ENCODE assay signal across 9 cellular contexts in genomic region chr21:46182548-46183336, GRCh38. TPM values are rescaled to one million over a fixed set of nuclear protein-coding genes. Genes with fewer than 3 reads are reported as not detected.
A peak's percentile ranks its signal among the peaks of the same experiment; 100 is the strongest.
DNase-seq lines count a peak whose midpoint lies in the region; ATAC-seq, FAIRE-seq and TF ChIP-seq lines count a peak whose summit lies in the region.
"Had no signal": no experiment of that assay in that cellular context is flagged by ENCODE, and none has a peak within 500 bp of the region (broad histone marks: within the 10 kb centered on the region; RNA-seq: fewer than 3 reads in every experiment).

No MANE protein-coding gene starts in this region.

- H3K27ac ChIP-seq in CD8-positive, alpha-beta memory T cell (ENCODE audit: low read depth, low read length): peak overlapping the region; percentile 4
- H3K27ac ChIP-seq in H1 (ENCODE audit: low read depth, low read length) (no peak overlapping the region), tibial nerve (no peak overlapping the region)

- H3K4me1 ChIP-seq in CD8-positive, alpha-beta memory T cell (ENCODE audit: insufficient read depth, low read length): peaks cover 15% of the 10 kb centered on the region
- H3K4me1 ChIP-seq in H1 (replicated peaks in 1 of 4; ENCODE audit: control insufficient read depth in 3 of 4, insufficient read depth in 4 of 4, low read length in 3 of 4) (peaks cover under 1 to 20% (median 9%) of the 10 kb centered on the region in 4 experiments; a peak in 6 of 7 replicates), tibial nerve (peaks cover 0 to 3% (median 0%) of the 10 kb centered on the region in 4 donors)

- H2BK120ac ChIP-seq in H1 (replicated peaks; ENCODE audit: low read depth, low read length): no peak overlapping the region

- 92% methylated on average over 42 of the region's 44 CpGs; no CpG with 5 or more reads in 1 of the 2 experiments for WGBS in H1 (ENCODE audit: extremely low coverage in 1 of 2, insufficient coverage in 1 of 2, insufficient read length in 1 of 2, insufficient replicate concordance in 2 of 2, low coverage in 1 of 2, low lambda C conversion rate in 2 of 2, missing lambda C conversion rate in 1 of 2), 2 experiments
- 89 to 91% methylated on average over 33 to 41 of the region's 44 CpGs for WGBS in tibial nerve, 2 donors

- TF ChIP-seq POLR2A in H1 (IDR thresholded peaks at IDR 0.05; ENCODE audit: control extremely low read depth in 1 of 2, low read depth in 2 of 2, low read length in 2 of 2): no peak
- no peak for TF ChIP-seq POLR2A in tibial nerve (IDR thresholded peaks at IDR 0.05)

- TF ChIP-seq EP300 in H1 (IDR thresholded peaks at IDR 0.05; ENCODE audit: borderline replicate concordance in 1 of 2, low read depth in 2 of 2, low read length in 2 of 2) (no peak), tibial nerve (IDR thresholded peaks at IDR 0.05) (no peak)

- H3K9me3 Mint-ChIP-seq in CD8-positive, alpha-beta memory T cell: peaks cover 0 to under 1% (median 0%) of the 10 kb centered on the region in 5 donors
- H3K9me3 Mint-ChIP-seq in nephron progenitor cell: peaks cover 8% of the 10 kb centered on the region

- H2BK12ac ChIP-seq in H1 (ENCODE audit: low read depth, low read length): peak overlapping the region; percentile 63; the same call in 1 of the 2 replicates

- H3K4me3 Mint-ChIP-seq in CD8-positive, alpha-beta memory T cell: peak overlapping the region in 3 of 7 donors; percentile 28 to 70 (median 46)
- H3K4me3 Mint-ChIP-seq in nephron progenitor cell: peak overlapping the region; percentile 77

- peak overlapping the region; percentile 5 for H3K56ac ChIP-seq in H1 (replicated peaks; ENCODE audit: insufficient read length, low read depth, low read length)

- H3K4ac ChIP-seq in H1 (replicated peaks; ENCODE audit: insufficient read length, low read depth, low read length): no peak overlapping the region

- no peaks in the 10 kb centered on the region for H3K36me3 ChIP-seq in CD8-positive, alpha-beta memory T cell (ENCODE audit: insufficient read depth, low read length)
- H3K36me3 ChIP-seq in H1 (ENCODE audit: control insufficient read depth in 2 of 4, insufficient read depth in 4 of 4, low read length in 3 of 4): peaks cover 0 to 2% (median 0%) of the 10 kb centered on the region in 4 experiments; a peak in 2 of 8 replicates
- H3K36me3 ChIP-seq in tibial nerve: no peaks in the 10 kb centered on the region

- H3K36me3 Mint-ChIP-seq in CD8-positive, alpha-beta memory T cell: no peaks in the 10 kb centered on the region
- peaks cover 31% of the 10 kb centered on the region for H3K36me3 Mint-ChIP-seq in nephron progenitor cell (ENCODE audit: low read depth)

- peak overlapping the region; percentile 71; the same call in 1 of the 2 replicates for H2BK5ac ChIP-seq in H1 (ENCODE audit: low read depth, low read length)

- peak in 1 of 2 experiments; percentile 6; a peak in 1 of 4 replicates for TF ChIP-seq RAD21 in H1 (IDR thresholded peaks at IDR 0.05 in 1 of 2, conservative IDR thresholded peaks at IDR 0.05 in 1 of 2; ENCODE audit: low read depth in 2 of 2, low read length in 2 of 2)

- no peak overlapping the region for H4K5ac ChIP-seq in H1 (ENCODE audit: insufficient read length, low read depth, low read length)

- H2AFZ ChIP-seq in H1 (ENCODE audit: low read length): no peak overlapping the region

- no peak overlapping the region for H3K23ac ChIP-seq in H1 (ENCODE audit: insufficient read length)

- H3K23me2 ChIP-seq in H1 (ENCODE audit: low read depth, low read length): peaks cover 8% of the 10 kb centered on the region

- H4K8ac ChIP-seq in H1 (ENCODE audit: extremely low read depth, insufficient read depth, low read length): 0 out of 2 replicates have a peak overlapping the region, but pooled peaks have one; percentile 57

- CTCF ChIA-PET in CD8-positive, alpha-beta memory T cell (lab: Charles Lee): no interaction called here
- CTCF ChIA-PET in H1 (lab: Charles Lee; ENCODE audit: partially characterized antibody): interaction anchor here (0.5 to 1.8 kb wide), 7 partner anchors 20 to 209 kb away, joined by 3 to 8 read pairs (median 4); no protein-coding TSS in a partner anchor

- H3K4me2 ChIP-seq in H1 (ENCODE audit: insufficient read depth in 1 of 2, low read depth in 2 of 2, low read length in 2 of 2): peak overlapping the region in 1 of 2 experiments; percentile 54; a peak in 3 of 4 replicates

- ATAC-seq in GM18867 (IDR thresholded peaks at IDR 0.05; ENCODE audit: unreplicated experiment): no peak

- in situ Hi-C loops in KBM-7 (cut with MboI; ENCODE audit: low pct_unique_long_range_greater_than_20kb, low sequenced_read_pairs): no loop called here

- H2BK15ac ChIP-seq in H1 (ENCODE audit: low read length): peak overlapping the region; percentile 53; the same call in 1 of the 2 replicates

- DNase-seq in CD8-positive, alpha-beta memory T cell: no peak
- DNase-seq in NCI-H146 treated with DMSO at 0.1 percent for 48 hours (lab: John Stamatoyannopoulos, UW; ENCODE audit: unreplicated experiment) (peak; percentile 58), H1 (ENCODE audit: low read depth in 1 of 2, low spot score in 2 of 2) (no peak), nephron progenitor cell (no peak), KBM-7 (no peak), NCI-H345 treated with DMSO at 0.1 percent for 48 hours (lab: John Stamatoyannopoulos, UW; ENCODE audit: unreplicated experiment) (no peak), tibial nerve (ENCODE audit: low spot score in 2 of 2) (no peak)
- DNase-seq: kidney glomerular epithelial cell had no signal

- FAIRE-seq in H1 (lab: Jason Lieb, UNC): no peak

- H3K9me3 ChIP-seq in CD8-positive, alpha-beta memory T cell (ENCODE audit: low read length): no peaks in the 10 kb centered on the region
- H3K9me3 ChIP-seq in H1 (ENCODE audit: insufficient read depth in 2 of 2, low read depth in 1 of 2, low read length in 1 of 2): no peaks in the 10 kb centered on the region
- H3K9me3 ChIP-seq in tibial nerve: no peaks in the 10 kb centered on the region

- H3K9ac ChIP-seq in H1 (replicated peaks in 1 of 4; ENCODE audit: extremely low read depth in 1 of 4, low read depth in 3 of 4, low read length in 3 of 4): no peak overlapping the region

- H4K91ac ChIP-seq in H1 (replicated peaks; ENCODE audit: insufficient read length, low read length): peak overlapping the region; percentile 59

- peak overlapping the region in 2 of 8 donors; percentile 43 to 91 for H3K27ac Mint-ChIP-seq in CD8-positive, alpha-beta memory T cell
- no peak overlapping the region for H3K27ac Mint-ChIP-seq in nephron progenitor cell

- H3K27me3 ChIP-seq in CD8-positive, alpha-beta memory T cell (ENCODE audit: insufficient read depth, low read length, poor library complexity, severe bottlenecking): peaks cover 6% of the 10 kb centered on the region
- H3K27me3 ChIP-seq in H1 (replicated peaks in 1 of 4; ENCODE audit: control insufficient read depth in 3 of 4, extremely low read depth in 1 of 4, insufficient read depth in 3 of 4, low read length in 3 of 4) (no peaks in the 10 kb centered on the region), tibial nerve (no peaks in the 10 kb centered on the region)

- H4K20me1 ChIP-seq in H1 (replicated peaks in 1 of 2; ENCODE audit: control insufficient read depth in 1 of 2, insufficient read depth in 2 of 2, low read length in 2 of 2): peaks cover 0 to 11% of the 10 kb centered on the region in 2 experiments

- no peak overlapping the region; the same call in 1 of the 2 replicates for H2AK5ac ChIP-seq in H1 (ENCODE audit: low read depth, low read length)

- TF ChIP-seq CTCF in H1 (IDR thresholded peaks at IDR 0.05; ENCODE audit: control extremely low read depth in 1 of 3, insufficient read depth in 1 of 3, low read depth in 1 of 3, low read length in 3 of 3) (peak in 1 of 3 experiments; percentile 36; a peak in 2 of 4 replicates), nephron progenitor cell (IDR thresholded peaks at IDR 0.05) (no peak), tibial nerve (IDR thresholded peaks at IDR 0.05) (no peak)

- H3K27me3 Mint-ChIP-seq in CD8-positive, alpha-beta memory T cell: peaks cover 1 to 16% of the 10 kb centered on the region in 2 donors
- H3K27me3 Mint-ChIP-seq in nephron progenitor cell (ENCODE audit: low read depth, poor library complexity): no peaks in the 10 kb centered on the region

- no peak overlapping the region for H3K4me3 ChIP-seq in CD8-positive, alpha-beta memory T cell (ENCODE audit: low read length)
- H3K4me3 ChIP-seq in H1 (ENCODE audit: extremely low read depth in 1 of 4, insufficient read depth in 2 of 4, low read depth in 3 of 4, low read length in 4 of 4) (no peak overlapping the region), tibial nerve (no peak overlapping the region)

- H3K79me1 ChIP-seq in H1 (ENCODE audit: low read depth, low read length): peaks cover 5% of the 10 kb centered on the region; the same call in 1 of the 2 replicates

- no peak overlapping the region; the same call in 1 of the 2 replicates for H2BK20ac ChIP-seq in H1 (ENCODE audit: low read length)

- no peak overlapping the region for H3K14ac ChIP-seq in H1 (ENCODE audit: insufficient read length)

- POLR2A ChIA-PET in CD8-positive, alpha-beta memory T cell (lab: Charles Lee): interaction anchor here (0.6 kb wide), 1 partner anchor 215 kb away, joined by 4 read pairs; no protein-coding TSS in a partner anchor
- POLR2A ChIA-PET in H1 (lab: Charles Lee; ENCODE audit: partially characterized antibody): interaction anchor here (0.6 to 1.8 kb wide), 3 partner anchors 12 to 335 kb away, joined by 3 to 6 read pairs (median 3); no protein-coding TSS in a partner anchor

- peak overlapping the region; percentile 48; the same call in 1 of the 2 replicates for H3K18ac ChIP-seq in H1 (ENCODE audit: extremely low read depth, low read length)

- H3K4me1 Mint-ChIP-seq in CD8-positive, alpha-beta memory T cell: peaks cover 0 to 17% (median 9%) of the 10 kb centered on the region in 3 donors
- H3K4me1 Mint-ChIP-seq in nephron progenitor cell: peaks cover 33% of the 10 kb centered on the region

- peaks cover 0 to 6% of the 10 kb centered on the region in 2 experiments; a peak in 2 of 4 replicates for H3K79me2 ChIP-seq in H1 (ENCODE audit: control insufficient read depth in 1 of 2, insufficient read depth in 2 of 2, low read length in 2 of 2)

RNA-seq across cellular contexts. Expression of gene SPATC1L, which starts 1.5 kb away (rescaled TPM):
- 1 to 10 TPM; 5.0 TPM for total RNA-seq in CD8-positive, alpha-beta memory T cell
- polyA plus RNA-seq in CD8-positive, alpha-beta memory T cell: 10.7 TPM
- 49.4 and 50.0 TPM in 2 replicates for total RNA-seq in H1 (2021; fragmentation: NEBNext Ultra II Directional; extraction: Animal tissue kit (Norgen Biotek cat#: 25700))
- polyA plus RNA-seq in H1 (2011; rRNA removed): 24.9 and 44.8 TPM in 2 replicates
- polyA plus RNA-seq in H1 (2011; cell fraction: cytosol; rRNA removed): 16.4 TPM
- polyA plus RNA-seq in H1 (2011; cell fraction: nucleus; rRNA removed): 43.3 TPM
- polyA plus RNA-seq in H1 (2012, experiment 1 of 2): 38.0 to 56.9 TPM (median 53.3 TPM) in 4 replicates
- 50.4 TPM for polyA plus RNA-seq in H1 (2012, experiment 2 of 2)
- polyA plus RNA-seq in H1 (2013, experiment 1 of 2): 48.1 TPM
- polyA plus RNA-seq in H1 (2013, experiment 2 of 2): 48.0 TPM
- 6.2 and 7.1 TPM in 2 replicates for polyA minus RNA-seq in H1 (2011; rRNA and poly(A)+ RNA removed)
- 30.3 TPM for polyA minus RNA-seq in H1 (2011; cell fraction: cytosol; rRNA and poly(A)+ RNA removed)
- 21.2 TPM for polyA minus RNA-seq in H1 (2011; cell fraction: nucleus; rRNA and poly(A)+ RNA removed)
- 10 to 100 TPM in 1 of 4 donors, 1 to 10 TPM in 3; 4.5 to 12.9 (median 8.0) TPM for total RNA-seq in tibial nerve

RNA-seq across cellular contexts. Expression of gene FTCD, which starts 27.4 kb away (rescaled TPM):
- total RNA-seq in CD8-positive, alpha-beta memory T cell: not detected
- not detected for polyA plus RNA-seq in CD8-positive, alpha-beta memory T cell
- 3.3 and 6.0 TPM in 2 replicates for total RNA-seq in H1 (2021; fragmentation: NEBNext Ultra II Directional; extraction: Animal tissue kit (Norgen Biotek cat#: 25700))
- 4.9 and 7.3 TPM in 2 replicates for polyA plus RNA-seq in H1 (2011; rRNA removed)
- 5.2 TPM for polyA plus RNA-seq in H1 (2011; cell fraction: cytosol; rRNA removed)
- polyA plus RNA-seq in H1 (2011; cell fraction: nucleus; rRNA removed): 21.4 TPM
- 5.9 to 9.8 TPM (median 7.8 TPM) in 4 replicates for polyA plus RNA-seq in H1 (2012, experiment 1 of 2)
- polyA plus RNA-seq in H1 (2012, experiment 2 of 2): 2.3 TPM
- 3.9 TPM for polyA plus RNA-seq in H1 (2013, experiment 1 of 2)
- 4.0 TPM for polyA plus RNA-seq in H1 (2013, experiment 2 of 2)
- 3.0 and 4.7 TPM in 2 replicates for polyA minus RNA-seq in H1 (2011; rRNA and poly(A)+ RNA removed)
- polyA minus RNA-seq in H1 (2011; cell fraction: cytosol; rRNA and poly(A)+ RNA removed): 6.4 TPM
- 6.1 TPM for polyA minus RNA-seq in H1 (2011; cell fraction: nucleus; rRNA and poly(A)+ RNA removed)
- 10 to 100 TPM in 1 of 4 donors, 1 to 10 TPM in 3; 2.2 to 21.2 (median 2.5) TPM for total RNA-seq in tibial nerve

RNA-seq across cellular contexts. Expression of gene LSS, which starts 45.8 kb away (rescaled TPM):
- 10 to 100 TPM; 19.6 to 20.4 TPM for total RNA-seq in CD8-positive, alpha-beta memory T cell
- 16.1 TPM for polyA plus RNA-seq in CD8-positive, alpha-beta memory T cell
- total RNA-seq in H1 (2021; fragmentation: NEBNext Ultra II Directional; extraction: Animal tissue kit (Norgen Biotek cat#: 25700)): 96.1 and 102 TPM in 2 replicates
- 123 and 139 TPM in 2 replicates for polyA plus RNA-seq in H1 (2011; rRNA removed)
- polyA plus RNA-seq in H1 (2011; cell fraction: cytosol; rRNA removed): 103 TPM
- polyA plus RNA-seq in H1 (2011; cell fraction: nucleus; rRNA removed): 268 TPM
- 69.5 to 87.3 TPM (median 75.9 TPM) in 4 replicates for polyA plus RNA-seq in H1 (2012, experiment 1 of 2)
- 71.3 TPM for polyA plus RNA-seq in H1 (2012, experiment 2 of 2)
- 69.2 TPM for polyA plus RNA-seq in H1 (2013, experiment 1 of 2)
- 66.2 TPM for polyA plus RNA-seq in H1 (2013, experiment 2 of 2)
- 177 and 193 TPM in 2 replicates for polyA minus RNA-seq in H1 (2011; rRNA and poly(A)+ RNA removed)
- 56.7 TPM for polyA minus RNA-seq in H1 (2011; cell fraction: cytosol; rRNA and poly(A)+ RNA removed)
- 69.8 TPM for polyA minus RNA-seq in H1 (2011; cell fraction: nucleus; rRNA and poly(A)+ RNA removed)
- total RNA-seq in tibial nerve: 100 to 1,000 TPM in 1 of 4 donors, 10 to 100 TPM in 3; 69.3 to 132 (median 80.6) TPM
